ENCODE assay signal across 35 cellular contexts in the genomic region with DNA sequence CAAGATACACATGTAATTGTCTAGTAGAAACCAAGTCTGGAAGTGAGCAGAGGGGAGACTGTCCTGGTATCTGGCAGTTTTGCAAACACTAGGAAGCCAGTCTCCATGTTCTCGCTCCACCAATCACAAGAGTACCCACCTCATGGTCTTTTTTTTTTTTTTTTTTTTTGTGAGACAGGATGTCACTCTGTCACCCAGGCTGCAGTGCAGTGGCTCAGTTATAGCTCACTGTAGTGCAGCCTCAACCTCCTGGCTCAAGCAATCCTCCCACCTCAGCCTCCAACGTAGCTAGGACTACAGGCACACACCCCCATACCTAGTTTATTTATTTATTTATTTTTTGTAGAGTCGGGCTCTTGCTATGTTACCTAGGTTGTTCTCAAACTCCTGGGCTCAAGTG.
"Had no signal": no experiment of that assay in that cellular context is flagged by ENCODE, and none has a peak within 500 bp of the region (broad histone marks: within the 10 kb centered on the region; RNA-seq: fewer than 3 reads in every experiment).

No MANE protein-coding gene starts in this region.

- H3K9me3 ChIP-seq: MG63 had no signal

- H3K9ac ChIP-seq: KMS-11 had no signal

- H3K27me3 ChIP-seq: MG63 had no signal

- DNase-seq: Karpas-422, Kasumi-1, MG63, MM.1S, MV-4-11, NCI-H1048, NCI-H1092, NCI-H1092 treated with DMSO at 0.1 percent for 48 hours, NCI-H1105, NCI-H1105 treated with DMSO at 0.1 percent for 48 hours, NCI-H1417, NCI-H1417 treated with DMSO at 0.1 percent for 48 hours, NCI-H1436, NCI-H1436 treated with DMSO at 0.1 percent for 48 hours, NCI-H146, NCI-H1694, NCI-H1694 treated with DMSO at 0.1 percent for 48 hours, NCI-H187, NCI-H187 treated with DMSO at 0.1 percent for 48 hours, NCI-H1930, NCI-H2029, NCI-H2029 treated with DMSO at 0.1 percent for 48 hours, NCI-H2081, NCI-H2081 treated with DMSO at 0.1 percent for 48 hours, NCI-H2107, NCI-H2171, NCI-H2171 treated with DMSO at 0.1 percent for 48 hours, NCI-H2227 treated with DMSO at 0.1 percent for 48 hours, NCI-H226, NCI-H345, NCI-H446, NCI-H446 treated with DMSO at 0.1 percent for 48 hours, NCI-H510A, NCI-H510A treated with DMSO at 0.1 percent for 48 hours had no signal

- H3K27ac ChIP-seq: KMS-11 had no signal

- H3K4me3 ChIP-seq: MG63 had no signal

- H3K36me3 ChIP-seq: MG63 had no signal

- H3K4me2 ChIP-seq: KMS-11 had no signal
